23 cellular contexts compared by ENCODE assay signal in genomic region chr15:52278636-52279367, GRCh38. TPM values are rescaled to one million over a fixed set of nuclear protein-coding genes. Genes with fewer than 3 reads are reported as not detected.
DNase-seq lines count a peak whose midpoint lies in the region; ATAC-seq and TF ChIP-seq lines count a peak whose summit lies in the region.
"Had no signal": no experiment of that assay in that cellular context is flagged by ENCODE, and none has a peak within 500 bp of the region (broad histone marks: within the 10 kb centered on the region; RNA-seq: fewer than 3 reads in every experiment).

No MANE protein-coding gene starts in this region.

- H3K4me1 ChIP-seq in PC-3 (ENCODE audit: insufficient read depth, low read length): no peaks in the 10 kb centered on the region
- no peaks in the 10 kb centered on the region for H3K4me1 ChIP-seq in GM23338 (ENCODE audit: insufficient read depth)
- H3K4me1 ChIP-seq: HAP-1 had no signal

- no peak overlapping the region for H3K4me3 ChIP-seq in PC-3 (ENCODE audit: low read length)
- H3K4me3 ChIP-seq in dorsolateral prefrontal cortex: no peak overlapping the region
- H3K4me3 ChIP-seq in GM23338: no peak overlapping the region
- H3K4me3 ChIP-seq: GM12878, HAP-1 had no signal

- H3K27ac ChIP-seq in PC-3 (ENCODE audit: low read length) (no peak overlapping the region), dorsolateral prefrontal cortex (peak overlapping the region in 47 of 59 donors; percentile 15 to 92 (median 75)), GM23338 (ENCODE audit: low read depth) (no peak overlapping the region)
- H3K27ac ChIP-seq: RWPE1 had no signal

- H3K4me1 Mint-ChIP-seq in brain (peaks cover 11% of the 10 kb centered on the region), osteocyte (ENCODE audit: unreplicated experiment) (no peaks in the 10 kb centered on the region), GM23338 (peaks cover 4% of the 10 kb centered on the region; the same call in 2 of the 3 replicates)
- H3K4me1 Mint-ChIP-seq: CD4-positive, alpha-beta memory T cell had no signal

- H3K9me2 ChIP-seq in PC-3 (replicated peaks; ENCODE audit: low read length) (no peaks in the 10 kb centered on the region), GM23338 (ENCODE audit: insufficient read depth) (no peaks in the 10 kb centered on the region)

- intact Hi-C loops in PC-3 (cut with micrococcal nuclease): no loop called here
- intact Hi-C loops in dorsolateral prefrontal cortex (cut with DNase I): no loop called here

- H3K9ac ChIP-seq in PC-3 (ENCODE audit: low read length): no peak overlapping the region

- DNase-seq in PC-3: no peak
- peak in 1 of 10 donors; percentile 78 for DNase-seq in dorsolateral prefrontal cortex
- DNase-seq in osteocyte (ENCODE audit: extremely low spot score, unreplicated experiment): peak; percentile 11
- no peak for DNase-seq in NCI-H1930 (lab: John Stamatoyannopoulos, UW)
- DNase-seq in GM23338 (ENCODE audit: low spot score): no peak
- DNase-seq: CD4-positive, alpha-beta memory T cell; COR-L47; GDM1; GOT3; HFFc6; Karpas-422; NCI-H1092 treated with DMSO at 0.1 percent for 48 hours; NCI-H1436; NCI-H187; NCI-H446 treated with DMSO at 0.1 percent for 48 hours; NCI-H526 treated with DMSO at 0.1 percent for 48 hours; SHP77 had no signal

- POLR2A ChIA-PET in PC-3 (lab: Charles Lee; ENCODE audit: unreplicated experiment): no interaction called here

- no peak for ATAC-seq in PC-3
- no peak for ATAC-seq in HG02981 (IDR thresholded peaks at IDR 0.05; ENCODE audit: unreplicated experiment)
- no peak for ATAC-seq in GM23338
- ATAC-seq: GM12878, Panc1 had no signal

- no peaks in the 10 kb centered on the region for H3K9me3 Mint-ChIP-seq in brain
- H3K9me3 Mint-ChIP-seq in osteocyte (ENCODE audit: unreplicated experiment): no peaks in the 10 kb centered on the region
- H3K9me3 Mint-ChIP-seq in GM23338: no peaks in the 10 kb centered on the region
- H3K9me3 Mint-ChIP-seq: HFFc6 had no signal

- H3K27me3 Mint-ChIP-seq in brain (no peaks in the 10 kb centered on the region), osteocyte (ENCODE audit: unreplicated experiment) (no peaks in the 10 kb centered on the region), GM23338 (ENCODE audit: insufficient read depth, low read depth, poor library complexity) (peaks cover 7% of the 10 kb centered on the region)

- H3F3A ChIP-seq in PC-3 (ENCODE audit: low read length, unreplicated experiment) (no peaks in the 10 kb centered on the region), GM23338 (replicated peaks; ENCODE audit: low read depth) (no peaks in the 10 kb centered on the region)

- H3K4me3 Mint-ChIP-seq in brain (no peak overlapping the region), osteocyte (ENCODE audit: unreplicated experiment) (no peak overlapping the region), GM23338 (no peak overlapping the region)
- H3K4me3 Mint-ChIP-seq: CD4-positive, alpha-beta memory T cell; HFFc6 had no signal

- H3K27ac Mint-ChIP-seq in brain: peak overlapping the region in 3 of 5 experiments; percentile 26 to 47 (median 28)
- no peak overlapping the region for H3K27ac Mint-ChIP-seq in osteocyte (ENCODE audit: unreplicated experiment)
- no peak overlapping the region for H3K27ac Mint-ChIP-seq in GM23338
- H3K27ac Mint-ChIP-seq: CD4-positive, alpha-beta memory T cell; HFFc6 had no signal

- TSS peak; percentile 9 for BruUV-seq in PC-3 (replicated peaks; lab: Mats Ljungman, UMichigan)

- H3K79me2 ChIP-seq in PC-3 (ENCODE audit: low read length): peaks cover 15% of the 10 kb centered on the region
- H3K79me2 ChIP-seq in GM23338 (replicated peaks; ENCODE audit: insufficient read depth): no peaks in the 10 kb centered on the region

- no peaks in the 10 kb centered on the region for H3K36me3 Mint-ChIP-seq in brain
- H3K36me3 Mint-ChIP-seq in osteocyte (ENCODE audit: unreplicated experiment): peaks cover 6% of the 10 kb centered on the region
- peaks cover 57% of the 10 kb centered on the region for H3K36me3 Mint-ChIP-seq in GM23338 (ENCODE audit: low read depth)
- H3K36me3 Mint-ChIP-seq: CD4-positive, alpha-beta memory T cell had no signal

- no peaks in the 10 kb centered on the region for H4K20me1 ChIP-seq in PC-3 (ENCODE audit: low read length)
- H4K20me1 ChIP-seq in GM23338 (replicated peaks; ENCODE audit: insufficient read depth): no peaks in the 10 kb centered on the region; the same call in 1 of the 2 replicates

- H3K27me3 ChIP-seq in PC-3 (ENCODE audit: low read length) (no peaks in the 10 kb centered on the region), dorsolateral prefrontal cortex (no peaks in the 10 kb centered on the region), GM23338 (ENCODE audit: insufficient read depth) (no peaks in the 10 kb centered on the region)

- CTCF ChIA-PET in PC-3 (lab: Charles Lee): no interaction called here

- H3K4me2 ChIP-seq in PC-3 (ENCODE audit: low read length): no peak overlapping the region
- H3K4me2 ChIP-seq in GM23338: no peak overlapping the region

- H3K9me3 ChIP-seq in PC-3 (ENCODE audit: low read length): no peaks in the 10 kb centered on the region
- H3K9me3 ChIP-seq: HAP-1 had no signal

- H2AFZ ChIP-seq in PC-3 (ENCODE audit: low read length) (no peak overlapping the region), GM23338 (no peak overlapping the region)

- TF ChIP-seq CTCF in PC-3 (conservative IDR thresholded peaks at IDR 0.05; ENCODE audit: low read depth, low read length) (no peak), brain (conservative IDR thresholded peaks at IDR 0.05) (no peak), dorsolateral prefrontal cortex (IDR thresholded peaks at IDR 0.05 in 54 of 56, conservative IDR thresholded peaks at IDR 0.05 in 2 of 56; ENCODE audit: low read depth in 1 of 56, partially characterized antibody in 56 of 56) (no peak), osteocyte (IDR thresholded peaks at IDR 0.05) (no peak), GM23338 (conservative IDR thresholded peaks at IDR 0.05; ENCODE audit: low read depth in 2 of 2) (no peak)

- peaks cover 33% of the 10 kb centered on the region; the same call in 1 of the 2 replicates for H3K36me3 ChIP-seq in PC-3 (ENCODE audit: low read depth, low read length)
- H3K36me3 ChIP-seq in GM23338 (ENCODE audit: insufficient read depth): peaks cover 26% of the 10 kb centered on the region
- H3K36me3 ChIP-seq: HAP-1 had no signal

TF ChIP-seq in GM23338, 12 proteins besides CTCF, POLR2A, EP300 and RAD21 (continues in another document):
- TF ChIP-seq REST (IDR thresholded peaks at IDR 0.05; ENCODE audit: unreplicated experiment) (no peak), ETS1 (IDR thresholded peaks at IDR 0.05) (no peak), EZH2 (IDR thresholded peaks at IDR 0.05; ENCODE audit: low read depth, unreplicated experiment) (no peak), ZNF331 (CRISPR knock-in tag; IDR thresholded peaks at IDR 0.05; ENCODE audit: low read depth) (no peak)

RNA-seq across cellular contexts. Expression of gene MYO5C, which starts 16.8 kb away (rescaled TPM):
- 16.7 and 17.7 TPM in 2 replicates for total RNA-seq in PC-3 (2014; rRNA removed)
- 1.1 TPM for polyA plus RNA-seq in brain (ENCODE audit: insufficient read depth, low read depth, low replicate concordance)
- 10 to 100 TPM in 100 of 120 experiments, 1 to 10 TPM in 20; 5.9 to 29.2 (median 12.9) TPM for total RNA-seq in dorsolateral prefrontal cortex
- total RNA-seq in osteocyte: 2.7 and 4.0 TPM in 2 replicates
- 20.8 and 28.8 TPM in 2 replicates for total RNA-seq in GM23338 (2014; rRNA removed; shearing (Covaris generic))
- 6.4 and 7.9 TPM in 2 replicates for polyA plus RNA-seq in GM23338 (2016; fragmentation: Nextera tagmentation; extraction: Ambion mirVana)

Comparison
In these comparisons a context has a peak if more than half of its experiments do, and no peak if none do; other contexts are left out.
1. H3K27ac ChIP-seq: peak in dorsolateral prefrontal cortex (47 of 59); none in PC-3 (single experiment) and GM23338 (single experiment).
2. H3K27ac Mint-ChIP-seq: peak in brain (3 of 5); none in osteocyte (single experiment) and GM23338 (single experiment).